In the genomic region with DNA sequence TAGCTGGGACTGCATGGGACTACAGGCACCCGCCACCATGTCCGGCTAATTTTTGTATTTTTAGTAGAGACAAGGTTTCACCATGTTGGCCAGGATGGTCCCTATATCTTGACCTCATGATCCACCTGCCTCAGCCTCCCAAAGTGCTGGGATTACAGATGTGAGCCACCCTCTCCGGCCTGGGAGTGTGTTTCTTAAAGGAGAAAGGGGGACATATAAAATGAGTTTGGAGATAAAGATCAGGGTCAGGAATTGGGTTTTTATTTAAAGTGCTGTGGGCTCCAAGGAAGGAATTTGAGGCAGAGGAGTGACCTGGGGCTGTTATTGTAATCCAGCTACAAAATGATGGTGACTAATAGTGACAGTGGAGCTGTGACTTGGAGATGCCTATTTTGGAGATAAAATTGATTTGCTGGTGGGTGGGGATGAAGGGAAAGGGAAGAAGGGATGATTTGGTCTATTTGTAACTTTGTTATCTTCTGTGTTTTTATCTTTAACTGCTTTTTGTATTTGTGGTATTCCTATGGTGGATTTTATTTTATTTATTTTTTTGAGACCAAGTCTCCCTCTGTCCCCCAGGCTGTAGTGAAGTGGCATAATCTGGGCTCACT, we compare ENCODE assay signal across 17 cellular contexts. TPM values are rescaled to one million over a fixed set of nuclear protein-coding genes. Genes with fewer than 3 reads are reported as not detected.
DNase-seq lines count a peak whose midpoint lies in the region; ATAC-seq, FAIRE-seq and TF ChIP-seq lines count a peak whose summit lies in the region.
"Had no signal": no experiment of that assay in that cellular context is flagged by ENCODE, and none has a peak within 500 bp of the region (broad histone marks: within the 10 kb centered on the region; RNA-seq: fewer than 3 reads in every experiment).

No MANE protein-coding gene starts in this region.

- H3K4me3 ChIP-seq in Loucy (ENCODE audit: low read length, poor library complexity, severe bottlenecking), result peak overlapping the region; percentile 98
- H3K4me3 ChIP-seq in GM12878, result peak overlapping the region; percentile 28
- H3K4me3 ChIP-seq: ovary, tibial nerve had no signal

- SMC1A ChIA-PET in GM12878 (lab: Charles Lee; ENCODE audit: uncharacterized antibody, unreplicated experiment), result interaction anchor here (0.6 kb wide), 1 partner anchor 177 kb away, joined by 3 read pairs; no protein-coding TSS in a partner anchor

- in situ Hi-C loops in GM12878 (cut with MboI), result no loop called here

- peaks cover 34% of the 10 kb centered on the region for H3K36me3 Mint-ChIP-seq in T-helper 1 cell treated with Interleukin-12 subunit alpha and Interleukin-12 subunit beta and Interleukin-4 antibody, amounts not matched to agents 30 μg/mL and 1 μg/mL, for 36 hours (ENCODE audit: low read depth)
- peaks cover 7% of the 10 kb centered on the region for H3K36me3 Mint-ChIP-seq in neural crest cell (ENCODE audit: low read depth)

- peak overlapping the region; percentile 98 for H3K4me2 ChIP-seq in Loucy (ENCODE audit: low read depth, low read length, poor library complexity, severe bottlenecking)
- H3K4me2 ChIP-seq in GM12878 (ENCODE audit: control insufficient read depth, insufficient read depth), result peak overlapping the region; percentile 62

- no peak overlapping the region for H3K27ac ChIP-seq in GM12878 (ENCODE audit: control insufficient read depth, insufficient read depth)
- H3K27ac ChIP-seq: 22Rv1, ovary, tibial nerve had no signal

- H3K36me3 ChIP-seq in Loucy (ENCODE audit: insufficient read depth, low read length), result peaks cover 19% of the 10 kb centered on the region; the same call in 1 of the 2 replicates
- peaks cover 1 to 4% of the 10 kb centered on the region in 2 experiments; a peak in 3 of 4 replicates for H3K36me3 ChIP-seq in GM12878 (ENCODE audit: control insufficient read depth in 2 of 2, insufficient read depth in 2 of 2, low read length in 1 of 2)
- H3K36me3 ChIP-seq: ovary, tibial nerve had no signal

- no peaks in the 10 kb centered on the region for H3F3A ChIP-seq in Loucy (ENCODE audit: low read depth)

- H3K4me1 ChIP-seq in Loucy (ENCODE audit: insufficient read depth, low read length, poor library complexity, severe bottlenecking), result peaks cover 51% of the 10 kb centered on the region
- H3K4me1 ChIP-seq in GM12878 (ENCODE audit: control insufficient read depth, insufficient read depth, low read length), result peaks cover 17% of the 10 kb centered on the region

- peak overlapping the region; percentile 52 for H3K27ac Mint-ChIP-seq in T-helper 1 cell treated with Interleukin-12 subunit alpha and Interleukin-12 subunit beta and Interleukin-4 antibody, amounts not matched to agents 30 μg/mL and 1 μg/mL, for 36 hours
- no peak overlapping the region for H3K27ac Mint-ChIP-seq in neural crest cell (ENCODE audit: unreplicated experiment)

- H3K4me1 Mint-ChIP-seq in T-helper 1 cell treated with Interleukin-12 subunit alpha and Interleukin-12 subunit beta and Interleukin-4 antibody, amounts not matched to agents 30 μg/mL and 1 μg/mL, for 36 hours (ENCODE audit: low read depth), result peaks cover 38% of the 10 kb centered on the region
- peaks cover 45% of the 10 kb centered on the region for H3K4me1 Mint-ChIP-seq in neural crest cell

- FAIRE-seq in GM12878 (lab: Jason Lieb, UNC), result no peak
- FAIRE-seq: H54 had no signal

- no peak for DNase-seq in T-helper 1 cell
- DNase-seq in GM12878 (ENCODE audit: low read depth, low spot score), result no peak
- no peak for DNase-seq in neural crest cell (ENCODE audit: low read depth, low spot score)
- no peak for DNase-seq in 8988T
- DNase-seq in GOT3 (lab: John Stamatoyannopoulos, UW), result no peak
- DNase-seq: activated naive CD4-positive, alpha-beta T cell treated with anti-CD3 and anti-CD28 coated beads, Interleukin-2, amount 10 ng/mL, durations not matched to agents 7 days and 5 days; hippocampal formation; left ventricle myocardium superior; NCI-H1048; ovary had no signal

- RAD21 ChIA-PET in GM12878 (lab: Charles Lee; ENCODE audit: unreplicated experiment), result interaction anchor here (1.1 kb wide), 1 partner anchor 35 kb away, joined by 3 read pairs; no protein-coding TSS in a partner anchor

- H4K20me1 ChIP-seq in Loucy (ENCODE audit: insufficient read depth, low read length, poor library complexity, severe bottlenecking), result peaks cover 93% of the 10 kb centered on the region
- H4K20me1 ChIP-seq in GM12878 (ENCODE audit: control insufficient read depth, insufficient read depth), result peaks cover 5% of the 10 kb centered on the region

- no peaks in the 10 kb centered on the region for H3K9me2 ChIP-seq in Loucy (replicated peaks; ENCODE audit: low read depth, low read length)

- no TSS peak for BruUV-seq in GM12878 (replicated peaks; lab: Mats Ljungman, UMichigan)

- WGBS in GM12878 (ENCODE audit: insufficient coverage, insufficient replicate concordance, low lambda C conversion rate, missing lambda C conversion rate), result 65% methylated on average over 3 of the region's 3 CpGs

- ATAC-seq in GM12878, result no peak
- ATAC-seq in activated CD4-positive, CD25-positive, alpha-beta regulatory T cell treated with anti-CD3 and anti-CD28 coated beads, Interleukin-2, amount 50 U/mL, for 24 hours, result no peak
- ATAC-seq: left ventricle myocardium superior, SK-N-SH treated with all-trans-retinoic acid at 6 μM for 48 hours had no signal

- intact Hi-C loops in GM12878 (cut with micrococcal nuclease; ENCODE audit: unreplicated experiment), result no loop called here

- H3K9me3 ChIP-seq in Loucy (ENCODE audit: insufficient read depth, low read depth, low read length), result no peaks in the 10 kb centered on the region
- no peaks in the 10 kb centered on the region for H3K9me3 ChIP-seq in GM12878 (replicated peaks; ENCODE audit: control insufficient read depth, insufficient read depth, low read length)
- H3K9me3 ChIP-seq: ovary, tibial nerve had no signal

- peak overlapping the region; percentile 94 for H3K9ac ChIP-seq in Loucy (ENCODE audit: low read depth, low read length, poor library complexity, severe bottlenecking)
- no peak overlapping the region; the same call in 1 of the 2 replicates for H3K9ac ChIP-seq in GM12878 (ENCODE audit: control insufficient read depth, insufficient read depth, low read length)

- peak overlapping the region; percentile 44 for H3K4me3 Mint-ChIP-seq in T-helper 1 cell treated with Interleukin-12 subunit alpha and Interleukin-12 subunit beta and Interleukin-4 antibody, amounts not matched to agents 30 μg/mL and 1 μg/mL, for 36 hours
- peak overlapping the region; percentile 55 for H3K4me3 Mint-ChIP-seq in neural crest cell
- H3K4me3 Mint-ChIP-seq: activated naive CD4-positive, alpha-beta T cell treated with anti-CD3 and anti-CD28 coated beads, Interleukin-2, amount 10 ng/mL, durations not matched to agents 7 days and 5 days had no signal

- peaks cover 100% of the 10 kb centered on the region for H3K79me2 ChIP-seq in Loucy (ENCODE audit: insufficient read depth, low read length)
- H3K79me2 ChIP-seq in GM12878 (ENCODE audit: control insufficient read depth, insufficient read depth, low read length), result peaks cover 97% of the 10 kb centered on the region

- TF ChIP-seq RAD21 in GM12878 (IDR thresholded peaks at IDR 0.05; ENCODE audit: insufficient read depth, low read depth, low read length), result no peak

- TF ChIP-seq POLR2A in GM12878 (IDR thresholded peaks at IDR 0.05; ENCODE audit: low read depth, low read length), result no peak

- TF ChIP-seq CTCF in Loucy (conservative IDR thresholded peaks at IDR 0.05; ENCODE audit: low read length), result no peak
- no peak for TF ChIP-seq CTCF in GM12878 (IDR thresholded peaks at IDR 0.05 in 2 of 3, conservative IDR thresholded peaks at IDR 0.05 in 1 of 3; ENCODE audit: control insufficient read depth in 2 of 3, extremely low read depth in 1 of 3, insufficient read depth in 1 of 3, low read depth in 3 of 3, low read length in 3 of 3)
- TF ChIP-seq CTCF in neural crest cell (conservative IDR thresholded peaks at IDR 0.05), result no peak

- no peaks in the 10 kb centered on the region for H3K27me3 Mint-ChIP-seq in T-helper 1 cell treated with Interleukin-12 subunit alpha and Interleukin-12 subunit beta and Interleukin-4 antibody, amounts not matched to agents 30 μg/mL and 1 μg/mL, for 36 hours (ENCODE audit: low read depth)
- H3K27me3 Mint-ChIP-seq in neural crest cell (ENCODE audit: low read depth), result no peaks in the 10 kb centered on the region
- H3K27me3 Mint-ChIP-seq: activated naive CD4-positive, alpha-beta T cell treated with anti-CD3 and anti-CD28 coated beads, Interleukin-2, amount 10 ng/mL, durations not matched to agents 7 days and 5 days had no signal

- CTCF ChIA-PET in GM12878 (lab: Yijun Ruan, JAX), result interaction anchor here (0.9 to 1.5 kb wide), 3 partner anchors 16 to 80 kb away, joined by 3 read pairs; no protein-coding TSS in a partner anchor

- POLR2A ChIA-PET in GM12878 (lab: Charles Lee), result interaction anchor here (1.1 kb wide), 1 partner anchor 9 kb away, joined by 3 read pairs; no protein-coding TSS in a partner anchor

- H3K27me3 ChIP-seq in Loucy (ENCODE audit: insufficient read depth, low read length, poor library complexity, severe bottlenecking) (peaks cover 8% of the 10 kb centered on the region), GM12878 (replicated peaks in 1 of 2; ENCODE audit: control insufficient read depth in 2 of 2, insufficient read depth in 2 of 2, low read length in 1 of 2) (no peaks in the 10 kb centered on the region)
- H3K27me3 ChIP-seq: ovary, tibial nerve had no signal

- no peaks in the 10 kb centered on the region for H3K9me3 Mint-ChIP-seq in T-helper 1 cell treated with Interleukin-12 subunit alpha and Interleukin-12 subunit beta and Interleukin-4 antibody, amounts not matched to agents 30 μg/mL and 1 μg/mL, for 36 hours
- no peaks in the 10 kb centered on the region for H3K9me3 Mint-ChIP-seq in neural crest cell
- H3K9me3 Mint-ChIP-seq: activated naive CD4-positive, alpha-beta T cell treated with anti-CD3 and anti-CD28 coated beads, Interleukin-2, amount 10 ng/mL, durations not matched to agents 7 days and 5 days had no signal

- no peak for TF ChIP-seq EP300 in GM12878 (IDR thresholded peaks at IDR 0.05; ENCODE audit: borderline replicate concordance in 1 of 2, control insufficient read depth in 1 of 2, low read depth in 2 of 2, low read length in 2 of 2)

- no peak overlapping the region for H2AFZ ChIP-seq in Loucy (ENCODE audit: low read length)
- H2AFZ ChIP-seq in GM12878 (ENCODE audit: control insufficient read depth, low read depth, low read length), result no peak overlapping the region

RNA-seq across cellular contexts. Expression of gene CRKL, which starts 5.0 kb away (rescaled TPM):
- 54.3 and 59.4 TPM in 2 replicates for total RNA-seq in GM12878 (2013; cell fraction: nucleolus; rRNA removed)
- total RNA-seq in GM12878 (2014; rRNA removed) (30.8 and 36.6 TPM in 2 replicates), GM12878 (2014; rRNA removed; fragmentation: Illumina TruSeq; extraction: Trizol) (25.8 and 25.9 TPM in 2 replicates), GM12878 (2021) (57.8 and 61.2 TPM in 2 replicates), neural crest cell (102 and 107 TPM in 2 replicates)
- polyA plus RNA-seq in GM12878 (2011; ENCODE audit: low read depth), result 22.0 TPM
- polyA plus RNA-seq in GM12878 (2011; rRNA removed) (32.4 and 39.3 TPM in 2 replicates), GM12878 (2014; fragmentation: Illumina TruSeq; extraction: Trizol) (36.7 and 37.5 TPM in 2 replicates), GM12878 (2014; fragmentation: Nextera tagmentation; extraction: Ambion mirVana) (10 to 100 TPM; 12.6 to 17.1 TPM), GM12878 (2014; rRNA removed) (29.9 and 33.4 TPM in 2 replicates), GM12878 (2016; fragmentation: Nextera tagmentation; extraction: Ambion mirVana) (10 to 100 TPM; 32.4 to 33.0 TPM)
- polyA plus RNA-seq in GM12878 (2011; cell fraction: cytosol; rRNA removed), result 28.8 and 43.0 TPM in 2 replicates
- 22.1 and 24.7 TPM in 2 replicates for polyA plus RNA-seq in GM12878 (2011; cell fraction: nucleus; rRNA removed)
- 27.8 and 37.1 TPM in 2 replicates for polyA plus RNA-seq in GM12878 (2012)
- polyA minus RNA-seq in GM12878 (2011; rRNA and poly(A)+ RNA removed), result 45.3 and 48.0 TPM in 2 replicates
- 20.0 and 26.6 TPM in 2 replicates for polyA minus RNA-seq in GM12878 (2011; cell fraction: cytosol; rRNA and poly(A)+ RNA removed)
- 11.0 and 15.2 TPM in 2 replicates for polyA minus RNA-seq in GM12878 (2011; cell fraction: nucleus; rRNA and poly(A)+ RNA removed)

RNA-seq across cellular contexts. Expression of gene AIFM3, which starts 44.8 kb away (rescaled TPM):
- total RNA-seq in GM12878 (2013; cell fraction: nucleolus; rRNA removed), result 0.61 TPM in 1 of 2 replicates, not detected in the other
- total RNA-seq in GM12878 (2014; rRNA removed), result 0.11 and 0.34 TPM in 2 replicates
- total RNA-seq in GM12878 (2014; rRNA removed; fragmentation: Illumina TruSeq; extraction: Trizol), result not detected in 2 replicates
- total RNA-seq in GM12878 (2021), result 0.26 and 0.40 TPM in 2 replicates
- not detected for polyA plus RNA-seq in GM12878 (2011; ENCODE audit: low read depth)
- not detected in 2 replicates for polyA plus RNA-seq in GM12878 (2011; rRNA removed)
- 0.03 TPM in 1 of 2 replicates, not detected in the other for polyA plus RNA-seq in GM12878 (2011; cell fraction: cytosol; rRNA removed)
- 0.24 and 0.31 TPM in 2 replicates for polyA plus RNA-seq in GM12878 (2011; cell fraction: nucleus; rRNA removed)
- polyA plus RNA-seq in GM12878 (2012), result 0.32 and 0.45 TPM in 2 replicates
- not detected in 2 replicates for polyA plus RNA-seq in GM12878 (2014; fragmentation: Illumina TruSeq; extraction: Trizol)
- polyA plus RNA-seq in GM12878 (2014; fragmentation: Nextera tagmentation; extraction: Ambion mirVana), result not detected
- polyA plus RNA-seq in GM12878 (2014; rRNA removed), result 0.04 and 0.15 TPM in 2 replicates
- under 1 TPM in 1 of 2 experiments, not detected in 1; 0.06 TPM for polyA plus RNA-seq in GM12878 (2016; fragmentation: Nextera tagmentation; extraction: Ambion mirVana)
- polyA minus RNA-seq in GM12878 (2011; rRNA and poly(A)+ RNA removed), result not detected in 2 replicates
- polyA minus RNA-seq in GM12878 (2011; cell fraction: cytosol; rRNA and poly(A)+ RNA removed), result not detected in 2 replicates
- polyA minus RNA-seq in GM12878 (2011; cell fraction: nucleus; rRNA and poly(A)+ RNA removed), result not detected in 2 replicates
- total RNA-seq in neural crest cell, result 0.79 and 0.84 TPM in 2 replicates

RNA-seq across cellular contexts. Expression of gene LZTR1, which starts 59.9 kb away (rescaled TPM):
- total RNA-seq in GM12878 (2013; cell fraction: nucleolus; rRNA removed), result 77.5 and 89.4 TPM in 2 replicates
- total RNA-seq in GM12878 (2014; rRNA removed) (31.8 and 35.2 TPM in 2 replicates), GM12878 (2014; rRNA removed; fragmentation: Illumina TruSeq; extraction: Trizol) (13.9 and 14.5 TPM in 2 replicates), GM12878 (2021) (42.8 and 50.3 TPM in 2 replicates), neural crest cell (88.7 and 94.5 TPM in 2 replicates)
- 10.7 TPM for polyA plus RNA-seq in GM12878 (2011; ENCODE audit: low read depth)
- polyA plus RNA-seq in GM12878 (2011; rRNA removed) (8.7 and 17.5 TPM in 2 replicates), GM12878 (2014; fragmentation: Illumina TruSeq; extraction: Trizol) (16.6 and 25.1 TPM in 2 replicates), GM12878 (2014; fragmentation: Nextera tagmentation; extraction: Ambion mirVana) (1 to 10 TPM in 1 of 2 experiments, under 1 TPM in 1; 0.82 to 1.1 TPM), GM12878 (2014; rRNA removed) (44.0 and 50.1 TPM in 2 replicates), GM12878 (2016; fragmentation: Nextera tagmentation; extraction: Ambion mirVana) (10 to 100 TPM; 15.0 to 21.2 TPM)
- 12.6 and 20.5 TPM in 2 replicates for polyA plus RNA-seq in GM12878 (2011; cell fraction: cytosol; rRNA removed)
- polyA plus RNA-seq in GM12878 (2011; cell fraction: nucleus; rRNA removed), result 168 and 188 TPM in 2 replicates
- 19.4 and 21.7 TPM in 2 replicates for polyA plus RNA-seq in GM12878 (2012)
- 17.0 and 18.1 TPM in 2 replicates for polyA minus RNA-seq in GM12878 (2011; rRNA and poly(A)+ RNA removed)
- 7.6 TPM in 2 replicates for polyA minus RNA-seq in GM12878 (2011; cell fraction: cytosol; rRNA and poly(A)+ RNA removed)
- polyA minus RNA-seq in GM12878 (2011; cell fraction: nucleus; rRNA and poly(A)+ RNA removed), result 35.8 and 46.1 TPM in 2 replicates
